In genomic region chr10:62456611-62457101, GRCh38 we compare ENCODE assay signal across 9 cellular contexts.
DNase-seq lines count a peak whose midpoint lies in the region; ATAC-seq and TF ChIP-seq lines count a peak whose summit lies in the region.
"Had no signal": no experiment of that assay in that cellular context is flagged by ENCODE, and none has a peak within 500 bp of the region (broad histone marks: within the 10 kb centered on the region; RNA-seq: fewer than 3 reads in every experiment).

No MANE protein-coding gene starts in this region.

- H3K4me3 ChIP-seq in GM12865 (ENCODE audit: low read depth, low read length) (no peak overlapping the region), A673 (ENCODE audit: low read depth, low read length, poor library complexity, severe bottlenecking) (no peak overlapping the region)
- H3K4me3 ChIP-seq: lower lobe of right lung had no signal

- ATAC-seq in GM21390 (IDR thresholded peaks at IDR 0.05; ENCODE audit: unreplicated experiment) (peak; percentile 98), HG03378 (IDR thresholded peaks at IDR 0.05; ENCODE audit: unreplicated experiment) (peak; percentile 99)
- ATAC-seq in activated CD4-positive, CD25-positive, alpha-beta regulatory T cell treated with anti-CD3 and anti-CD28 coated beads, Interleukin-2, amount 50 U/mL, for 24 hours = no peak

- POLR2A ChIA-PET in A673 (lab: Charles Lee; ENCODE audit: low non-redundant PET) = no interaction called here

- peaks cover 11% of the 10 kb centered on the region for H3K4me1 ChIP-seq in A673 (ENCODE audit: insufficient read depth, low read length, poor library complexity, severe bottlenecking)

- no peaks in the 10 kb centered on the region for H3K9me3 ChIP-seq in A673 (ENCODE audit: low read depth, low read length, poor library complexity, severe bottlenecking)
- H3K9me3 ChIP-seq: lower lobe of right lung had no signal

- BruUV-seq in A673 (replicated peaks; lab: Mats Ljungman, UMichigan) = no TSS peak

- no peak overlapping the region for H3K27ac ChIP-seq in A673 (ENCODE audit: low read depth, low read length, poor library complexity, severe bottlenecking)
- H3K27ac ChIP-seq: lower lobe of right lung had no signal

- no peaks in the 10 kb centered on the region for H3K36me3 ChIP-seq in A673 (ENCODE audit: insufficient read depth, low read length, poor library complexity, severe bottlenecking)
- H3K36me3 ChIP-seq: lower lobe of right lung had no signal

- peak; percentile 92 for DNase-seq in GM12865 (ENCODE audit: low read depth)
- peak; percentile 56 for DNase-seq in fibroblast of peridontal ligament (ENCODE audit: extremely low read depth)
- no peak for DNase-seq in A673 (ENCODE audit: low spot score)
- no peak for DNase-seq in islet precursor cell
- no peak for DNase-seq in DMS 273 treated with DMSO at 0.1 percent for 48 hours (lab: John Stamatoyannopoulos, UW)
- DNase-seq: lower lobe of right lung had no signal

- H3K27me3 ChIP-seq in A673 (replicated peaks; ENCODE audit: insufficient read depth, low read depth, low read length, poor library complexity) = no peaks in the 10 kb centered on the region

- CTCF ChIA-PET in A673 (lab: Charles Lee) = no interaction called here

- intact Hi-C loops in A673 (cut with micrococcal nuclease; ENCODE audit: unreplicated experiment) = no loop called here

- TF ChIP-seq CTCF in GM12865 (IDR thresholded peaks at IDR 0.05; ENCODE audit: insufficient read depth, low read depth, low read length, missing control alignments) = no peak
- TF ChIP-seq CTCF in A673 (conservative IDR thresholded peaks at IDR 0.05; ENCODE audit: low read depth, low read length) = no peak

Comparison
In these comparisons a context has a peak if more than half of its experiments do, and no peak if none do; other contexts are left out.
1. DNase-seq: peak in GM12865 (single experiment) and fibroblast of peridontal ligament (single experiment); none in A673 (single experiment), islet precursor cell (single experiment) and DMS 273 treated with DMSO at 0.1 percent for 48 hours (single experiment).
2. ATAC-seq: peak in GM21390 (single experiment) and HG03378 (single experiment); none in activated CD4-positive, CD25-positive, alpha-beta regulatory T cell treated with anti-CD3 and anti-CD28 coated beads, Interleukin-2, amount 50 U/mL, for 24 hours (0 of 2).